20 cellular contexts compared by ENCODE assay signal in the genomic region with DNA sequence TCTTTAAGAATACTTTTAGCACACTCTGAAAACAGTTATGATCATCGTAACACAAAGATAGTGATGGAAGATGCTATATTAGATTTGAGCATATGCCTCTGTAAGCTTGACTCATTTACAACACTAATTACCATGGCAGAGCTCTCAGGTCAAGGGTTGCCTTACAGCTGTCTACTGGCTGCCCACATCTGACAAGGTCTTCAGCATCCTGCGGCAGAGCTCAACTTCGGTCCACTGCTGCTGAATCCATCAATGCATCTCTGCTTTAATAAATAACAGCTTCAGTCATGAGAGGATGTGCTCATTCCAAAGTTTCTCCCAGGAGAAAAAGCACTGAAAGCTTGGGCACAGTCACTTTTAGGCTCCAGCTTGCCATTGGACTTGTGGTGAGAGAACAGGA.
DNase-seq lines count a peak whose midpoint lies in the region; FAIRE-seq and TF ChIP-seq lines count a peak whose summit lies in the region.
"Had no signal": no experiment of that assay in that cellular context is flagged by ENCODE, and none has a peak within 500 bp of the region (broad histone marks: within the 10 kb centered on the region; RNA-seq: fewer than 3 reads in every experiment).

No MANE protein-coding gene starts in this region.

- no peak overlapping the region for H2AFZ ChIP-seq in OCI-LY7 (ENCODE audit: low read length)

- H3K4me1 ChIP-seq in SJCRH30: peaks cover 28% of the 10 kb centered on the region
- H3K4me1 ChIP-seq in OCI-LY7 (ENCODE audit: insufficient read depth, low read length, poor library complexity, severe bottlenecking): no peaks in the 10 kb centered on the region
- H3K4me1 ChIP-seq: BLaER1, Caco-2 had no signal

- H3K79me2 ChIP-seq in OCI-LY7 (ENCODE audit: insufficient read depth, low read depth, low read length): no peaks in the 10 kb centered on the region

- no peaks in the 10 kb centered on the region for H3K27me3 ChIP-seq in SJCRH30
- H3K27me3 ChIP-seq: BLaER1 had no signal

- H3K36me3 Mint-ChIP-seq in nephron progenitor cell (ENCODE audit: low read depth): no peaks in the 10 kb centered on the region
- H3K36me3 Mint-ChIP-seq: CD4-positive, CD25-positive, alpha-beta regulatory T cell; CD8-positive, alpha-beta T cell had no signal

- no peak for FAIRE-seq in RCC 7860 (lab: Jason Lieb, UNC)
- FAIRE-seq: G401.6, GM12892, GM19239 had no signal

- no peaks in the 10 kb centered on the region for H3K9me2 ChIP-seq in OCI-LY7 (ENCODE audit: insufficient read depth, low read length)

- CTCF ChIA-PET in OCI-LY7 (lab: Charles Lee; ENCODE audit: unreplicated experiment): no interaction called here

- DNase-seq in LHCN-M2 (ENCODE audit: low read depth): peak; percentile 1
- DNase-seq in SJCRH30: peak; percentile 93 to 97
- no peak for DNase-seq in nephron progenitor cell
- no peak for DNase-seq in SHP77 (lab: John Stamatoyannopoulos, UW)
- no peak for DNase-seq in OCI-LY7 (ENCODE audit: low spot score)
- DNase-seq in RCC 7860 (ENCODE audit: low spot score): no peak
- DNase-seq: Caco-2; CD4-positive, CD25-positive, alpha-beta regulatory T cell; CD8-positive, alpha-beta T cell; DMS153; DND-41; GOT3; H7; HCEC 1CT had no signal

- peaks cover 1% of the 10 kb centered on the region for H3K27me3 Mint-ChIP-seq in nephron progenitor cell (ENCODE audit: low read depth, poor library complexity)
- H3K27me3 Mint-ChIP-seq: CD4-positive, CD25-positive, alpha-beta regulatory T cell had no signal

- H3K27ac Mint-ChIP-seq in nephron progenitor cell: peak overlapping the region; percentile 86
- H3K27ac Mint-ChIP-seq: B cell; CD8-positive, alpha-beta T cell had no signal

- no TSS peak for BruUV-seq in OCI-LY7 (replicated peaks; lab: Mats Ljungman, UMichigan)

- H3K27ac ChIP-seq in SJCRH30 (peak overlapping the region; percentile 91), OCI-LY7 (ENCODE audit: low read depth, low read length, poor library complexity, severe bottlenecking) (no peak overlapping the region)
- H3K27ac ChIP-seq: BLaER1, C4-2B had no signal

- H3K36me3 ChIP-seq in SJCRH30: no peaks in the 10 kb centered on the region
- no peaks in the 10 kb centered on the region for H3K36me3 ChIP-seq in OCI-LY7 (ENCODE audit: insufficient read depth, low read length)
- H3K36me3 ChIP-seq: BLaER1 had no signal

- no peak overlapping the region for H3K4me3 Mint-ChIP-seq in nephron progenitor cell
- H3K4me3 Mint-ChIP-seq: B cell; CD4-positive, CD25-positive, alpha-beta regulatory T cell; CD8-positive, alpha-beta T cell had no signal

- no peaks in the 10 kb centered on the region for H4K20me1 ChIP-seq in OCI-LY7 (ENCODE audit: insufficient read depth, low read length)
- H4K20me1 ChIP-seq: BLaER1 had no signal

- peaks cover 16% of the 10 kb centered on the region for H3K4me1 Mint-ChIP-seq in nephron progenitor cell
- H3K4me1 Mint-ChIP-seq: B cell had no signal

- TF ChIP-seq CTCF in nephron progenitor cell (IDR thresholded peaks at IDR 0.05) (no peak), OCI-LY7 (conservative IDR thresholded peaks at IDR 0.05; ENCODE audit: low read length) (no peak)

- H3K9me3 ChIP-seq in SJCRH30 (replicated peaks): no peaks in the 10 kb centered on the region
- H3K9me3 ChIP-seq in OCI-LY7 (ENCODE audit: low read length): no peaks in the 10 kb centered on the region
- H3K9me3 ChIP-seq: BLaER1, Caco-2 had no signal

- intact Hi-C loops in OCI-LY7 (cut with micrococcal nuclease; ENCODE audit: unreplicated experiment): no loop called here

- H3K9me3 Mint-ChIP-seq in nephron progenitor cell: no peaks in the 10 kb centered on the region

- H3K4me2 ChIP-seq in OCI-LY7 (ENCODE audit: low read length): no peak overlapping the region
- H3K4me2 ChIP-seq: BLaER1 had no signal

- no peak overlapping the region for H3K4me3 ChIP-seq in SJCRH30
- no peak overlapping the region for H3K4me3 ChIP-seq in OCI-LY7 (ENCODE audit: low read depth, low read length, poor library complexity, severe bottlenecking)
- H3K4me3 ChIP-seq: BLaER1 had no signal

- POLR2A ChIA-PET in OCI-LY7 (lab: Charles Lee): no interaction called here

Comparison
In these comparisons a context has a peak if more than half of its experiments do, and no peak if none do; other contexts are left out.
1. DNase-seq: peak in LHCN-M2 (single experiment) and SJCRH30 (2 of 2); none in nephron progenitor cell (single experiment), SHP77 (0 of 2), OCI-LY7 (single experiment) and RCC 7860 (single experiment).